Comparison of ENCODE assay signal across 23 cellular contexts in the genomic region with DNA sequence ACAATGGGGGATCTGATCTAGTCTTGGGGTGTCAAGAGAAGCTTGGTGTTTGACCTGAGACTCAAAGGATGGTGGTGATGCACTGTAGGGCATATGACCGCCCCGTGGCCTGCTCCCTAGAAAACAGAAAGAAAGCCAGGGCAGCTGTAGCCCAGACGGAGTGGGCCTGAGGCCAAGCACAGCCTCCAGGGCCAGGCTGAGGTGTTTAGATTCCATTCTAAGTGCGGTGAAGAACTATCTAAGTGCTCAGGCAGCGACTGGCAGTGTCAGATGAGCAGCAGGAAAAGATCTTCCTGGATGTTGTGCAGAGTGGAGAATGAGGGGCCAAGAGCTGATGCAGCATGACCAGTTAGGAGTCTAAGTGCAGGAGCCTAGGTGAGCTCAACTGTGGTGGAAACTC.
"Had no signal": no experiment of that assay in that cellular context is flagged by ENCODE, and none has a peak within 500 bp of the region (broad histone marks: within the 10 kb centered on the region; RNA-seq: fewer than 3 reads in every experiment).

No MANE protein-coding gene starts in this region.

- DNase-seq: activated CD4-positive, alpha-beta memory T cell treated with anti-CD3 and anti-CD28 coated beads, Interleukin-2, amount 10 ng/mL, durations not matched to agents 7 days and 5 days; activated CD4-positive, alpha-beta T cell treated with anti-CD3 and anti-CD28 coated beads, Interleukin-2, amount 10 ng/mL, durations not matched to agents 7 days and 5 days; activated CD8-positive, alpha-beta memory T cell treated with anti-CD3 and anti-CD28 coated beads, Interleukin-2, amount 50 U/mL, for 48 hours; activated gamma-delta T cell treated with Interleukin-2 at 50 U/mL for 16 hours; activated naive CD4-positive, alpha-beta T cell treated with anti-CD3 and anti-CD28 coated beads, Interleukin-2, amount 50 U/mL, for 16 hours; activated T-cell treated with anti-CD3 and anti-CD28 coated beads, Interleukin-2, amount 50 U/mL, for 24 hours; amniotic stem cell; effector CD8-positive, alpha-beta T cell; kidney; lower lobe of right lung; mesenchymal stem cell; posterior cingulate gyrus; right lobe of liver; stimulated activated CD4-positive, alpha-beta T cell treated with anti-CD3 and anti-CD28 coated beads, Interleukin-12 subunit alpha, Interleukin-12 subunit beta, amount 100 ng/mL, for 4 hours; stimulated activated CD4-positive, alpha-beta T cell treated with anti-CD3 and anti-CD28 coated beads, Interleukin-4, amount 100 ng/mL, for 1 hour; substantia nigra; SW 1271; T-helper 9 cell; thyroid gland; upper lobe of left lung; WERI-Rb-1 had no signal

- ATAC-seq: activated CD4-positive, CD25-positive, alpha-beta regulatory T cell treated with anti-CD3 and anti-CD28 coated beads, Interleukin-2, amount 50 U/mL, for 24 hours; activated T-helper 17 cell treated with anti-CD3 and anti-CD28 coated beads, Interleukin-2, amount 50 U/mL, for 72 hours; lower lobe of right lung; right lobe of liver had no signal
